1 cellular context compared by ENCODE assay signal in genomic region chr10:52918714-52919316, GRCh38.
TF ChIP-seq lines count a peak whose summit lies in the region.

No MANE protein-coding gene starts in this region.

TF ChIP-seq in GM23338, 12 proteins besides CTCF, POLR2A, EP300 and RAD21 (continued from another document):
- no peak for TF ChIP-seq ZNF462 (CRISPR knock-in tag; IDR thresholded peaks at IDR 0.05)
- no peak for TF ChIP-seq ZNF114 (CRISPR knock-in tag; IDR thresholded peaks at IDR 0.05)
- no peak for TF ChIP-seq STAT1 (IDR thresholded peaks at IDR 0.05; ENCODE audit: unreplicated experiment)
- TF ChIP-seq NANOG (IDR thresholded peaks at IDR 0.05; ENCODE audit: borderline replicate concordance), result no peak
- no peak for TF ChIP-seq ETS1 (IDR thresholded peaks at IDR 0.05)
- no peak for TF ChIP-seq EZH2 (IDR thresholded peaks at IDR 0.05; ENCODE audit: low read depth, unreplicated experiment)
